In genomic region chr6:31079656-31080261, GRCh38 we compare ENCODE assay signal across 9 cellular contexts. TPM values are rescaled to one million over a fixed set of nuclear protein-coding genes. Genes with fewer than 3 reads are reported as not detected.
DNase-seq lines count a peak whose midpoint lies in the region; ATAC-seq and TF ChIP-seq lines count a peak whose summit lies in the region.
"Had no signal": no experiment of that assay in that cellular context is flagged by ENCODE, and none has a peak within 500 bp of the region (broad histone marks: within the 10 kb centered on the region; RNA-seq: fewer than 3 reads in every experiment).

No MANE protein-coding gene starts in this region.

- H3K4me3 ChIP-seq in cardiac muscle cell (no peak overlapping the region), psoas muscle (peak overlapping the region; percentile 21), vagina (peak overlapping the region in 1 of 2 donors; percentile 21)

- H3K36me3 ChIP-seq in cardiac muscle cell (no peaks in the 10 kb centered on the region), psoas muscle (ENCODE audit: insufficient read depth in 1 of 2, low read depth in 1 of 2) (no peaks in the 10 kb centered on the region), vagina (no peaks in the 10 kb centered on the region)

- no peaks in the 10 kb centered on the region for H3K4me1 ChIP-seq in cardiac muscle cell (ENCODE audit: low read depth)
- peaks cover 10% of the 10 kb centered on the region for H3K4me1 ChIP-seq in psoas muscle
- no peaks in the 10 kb centered on the region for H3K4me1 ChIP-seq in vagina

- H3K9me3 ChIP-seq in cardiac muscle cell (ENCODE audit: low read depth) (no peaks in the 10 kb centered on the region), psoas muscle (no peaks in the 10 kb centered on the region), vagina (no peaks in the 10 kb centered on the region)

- no peak for TF ChIP-seq POLR2A in vagina (IDR thresholded peaks at IDR 0.05)

- peaks cover 5% of the 10 kb centered on the region for H3K4me1 Mint-ChIP-seq in activated naive CD8-positive, alpha-beta T cell treated with anti-CD3 and anti-CD28 coated beads, Interleukin-2, amount 10 ng/mL, durations not matched to agents 7 days and 5 days

- H3K27ac Mint-ChIP-seq in activated naive CD8-positive, alpha-beta T cell treated with anti-CD3 and anti-CD28 coated beads, Interleukin-2, amount 10 ng/mL, durations not matched to agents 7 days and 5 days = no peak overlapping the region

- ATAC-seq in activated naive CD8-positive, alpha-beta T cell treated with anti-CD3 and anti-CD28 coated beads, Interleukin-2, amount 10 ng/mL, durations not matched to agents 7 days and 5 days (ENCODE audit: low read depth) = peak; percentile 85
- peak; percentile 61 to 84 (median 64) for ATAC-seq in psoas muscle

- peak; percentile 84 for TF ChIP-seq CTCF in cardiac muscle cell (IDR thresholded peaks at IDR 0.05; ENCODE audit: low read depth, low read length)
- TF ChIP-seq CTCF in psoas muscle (IDR thresholded peaks at IDR 0.05) = peak; percentile 78
- peak; percentile 13 to 75 (median 44) for TF ChIP-seq CTCF in vagina (IDR thresholded peaks at IDR 0.05)

- H3K27me3 Mint-ChIP-seq in activated naive CD8-positive, alpha-beta T cell treated with anti-CD3 and anti-CD28 coated beads, Interleukin-2, amount 10 ng/mL, durations not matched to agents 7 days and 5 days = peaks cover 12% of the 10 kb centered on the region

- H3K27me3 ChIP-seq in cardiac muscle cell (no peaks in the 10 kb centered on the region), psoas muscle (ENCODE audit: insufficient read depth in 3 of 3, low read length in 2 of 3) (no peaks in the 10 kb centered on the region), vagina (no peaks in the 10 kb centered on the region)

- POLR2A ChIA-PET in activated naive CD8-positive, alpha-beta T cell treated with anti-CD3 and anti-CD28 coated beads, Interleukin-2, amount 10 ng/mL, durations not matched to agents 7 days and 5 days (lab: Charles Lee) = interaction anchor here (0.6 to 1.9 kb wide), 3 partner anchors 15 to 316 kb away, joined by 3 to 13 read pairs (median 8); partner anchors contain the start of gene VARS2

- H3K27ac ChIP-seq in cardiac muscle cell (no peak overlapping the region), psoas muscle (no peak overlapping the region), vagina (no peak overlapping the region)

- H3K36me3 Mint-ChIP-seq in activated naive CD8-positive, alpha-beta T cell treated with anti-CD3 and anti-CD28 coated beads, Interleukin-2, amount 10 ng/mL, durations not matched to agents 7 days and 5 days = no peaks in the 10 kb centered on the region

- WGBS in psoas muscle, 3 donors = 24 to 28% (median 24%) methylated on average over 22 of the region's 22 CpGs

- H3K9me3 Mint-ChIP-seq in activated naive CD8-positive, alpha-beta T cell treated with anti-CD3 and anti-CD28 coated beads, Interleukin-2, amount 10 ng/mL, durations not matched to agents 7 days and 5 days = no peaks in the 10 kb centered on the region

- peak; percentile 30 for DNase-seq in DMS79 (lab: John Stamatoyannopoulos, UW)
- DNase-seq in MV-4-11 (lab: John Stamatoyannopoulos, UW) = peak; percentile 43
- peak; percentile 60 for DNase-seq in T follicular helper cell (ENCODE audit: low read depth)
- DNase-seq in activated naive CD8-positive, alpha-beta T cell treated with anti-CD3 and anti-CD28 coated beads, Interleukin-2, amount 10 ng/mL, durations not matched to agents 7 days and 5 days = peak; percentile 66
- peak; percentile 73 to 80 for DNase-seq in cardiac muscle cell (ENCODE audit: low read depth in 1 of 2, low spot score in 1 of 2)
- DNase-seq in psoas muscle = peak; percentile 46 to 70
- no peak for DNase-seq in vagina (ENCODE audit: extremely low spot score in 2 of 2)
- no peak for DNase-seq in NK-92 (lab: John Stamatoyannopoulos, UW; ENCODE audit: unreplicated experiment)

- H3K4me3 Mint-ChIP-seq in activated naive CD8-positive, alpha-beta T cell treated with anti-CD3 and anti-CD28 coated beads, Interleukin-2, amount 10 ng/mL, durations not matched to agents 7 days and 5 days = peak overlapping the region; percentile 44

- intact Hi-C loops in psoas muscle (cut with DNase I) = loop anchor here (2.0 to 10.0 kb wide), 4 partner anchors 165 to 395 kb away; partner anchors contain the start of genes FLOT1 (in 1 of the 2), IER3 (in 1 of the 2), PPP1R18 (in 1 of the 2) and VARS2 (in 1 of the 2)
- intact Hi-C loops in vagina (cut with DNase I) = loop anchor here (5.0 kb wide), 1 partner anchor 252 kb away; no protein-coding TSS in a partner anchor

RNA-seq across cellular contexts. Expression of gene C6orf15, which starts 32.6 kb away (rescaled TPM):
- not detected for total RNA-seq in activated naive CD8-positive, alpha-beta T cell treated with anti-CD3 and anti-CD28 coated beads, Interleukin-2, amount 10 ng/mL, durations not matched to agents 7 days and 5 days
- not detected in 2 replicates for total RNA-seq in cardiac muscle cell
- polyA plus RNA-seq in cardiac muscle cell = not detected in 2 replicates
- not detected for total RNA-seq in psoas muscle
- polyA plus RNA-seq in psoas muscle = not detected
- not detected for total RNA-seq in vagina
- total RNA-seq: T-helper 2 cell treated with Interferon-gamma antibody and Interleukin-4, amounts not matched to agents 100 ng/mL and 5 ng/mL, for 36 hours had no signal

RNA-seq across cellular contexts. Expression of gene PSORS1C1, which starts 34.8 kb away (rescaled TPM):
- total RNA-seq in activated naive CD8-positive, alpha-beta T cell treated with anti-CD3 and anti-CD28 coated beads, Interleukin-2, amount 10 ng/mL, durations not matched to agents 7 days and 5 days = not detected
- total RNA-seq in cardiac muscle cell = not detected in 2 replicates
- not detected in 2 replicates for polyA plus RNA-seq in cardiac muscle cell
- total RNA-seq in psoas muscle = under 1 TPM; 0.06 to 0.47 (median 0.07) TPM
- under 1 TPM in 2 of 3 donors, not detected in 1; 0.03 to 0.17 TPM for polyA plus RNA-seq in psoas muscle
- 9.6 TPM for total RNA-seq in vagina
- total RNA-seq: T-helper 2 cell treated with Interferon-gamma antibody and Interleukin-4, amounts not matched to agents 100 ng/mL and 5 ng/mL, for 36 hours had no signal

RNA-seq across cellular contexts. Expression of gene CDSN, which starts 40.5 kb away (rescaled TPM):
- not detected for total RNA-seq in activated naive CD8-positive, alpha-beta T cell treated with anti-CD3 and anti-CD28 coated beads, Interleukin-2, amount 10 ng/mL, durations not matched to agents 7 days and 5 days
- total RNA-seq in cardiac muscle cell (not detected in 2 replicates), psoas muscle (not detected), vagina (1.5 TPM)
- polyA plus RNA-seq in cardiac muscle cell (not detected in 2 replicates), psoas muscle (not detected)
- total RNA-seq: T-helper 2 cell treated with Interferon-gamma antibody and Interleukin-4, amounts not matched to agents 100 ng/mL and 5 ng/mL, for 36 hours had no signal

RNA-seq across cellular contexts. Expression of gene PSORS1C2, which starts 59.1 kb away (rescaled TPM):
- total RNA-seq in activated naive CD8-positive, alpha-beta T cell treated with anti-CD3 and anti-CD28 coated beads, Interleukin-2, amount 10 ng/mL, durations not matched to agents 7 days and 5 days = not detected
- not detected in 2 replicates for total RNA-seq in cardiac muscle cell
- not detected in 2 replicates for polyA plus RNA-seq in cardiac muscle cell
- total RNA-seq in psoas muscle = not detected
- not detected for polyA plus RNA-seq in psoas muscle
- total RNA-seq in vagina = not detected
- total RNA-seq: T-helper 2 cell treated with Interferon-gamma antibody and Interleukin-4, amounts not matched to agents 100 ng/mL and 5 ng/mL, for 36 hours had no signal

Comparison
In these comparisons a context has a peak if more than half of its experiments do, and no peak if none do; other contexts are left out.
1. DNase-seq: peak in DMS79 (single experiment), MV-4-11 (single experiment), T follicular helper cell (single experiment), activated naive CD8-positive, alpha-beta T cell treated with anti-CD3 and anti-CD28 coated beads, Interleukin-2, amount 10 ng/mL, durations not matched to agents 7 days and 5 days (single experiment), cardiac muscle cell (2 of 2) and psoas muscle (2 of 2); none in vagina (0 of 2) and NK-92 (single experiment).
2. Peak in every context shown above with its lines, with median percentiles within 50 percentile points of each other: CTCF ChIP-seq.